1 cellular context compared by ENCODE assay signal in the genomic region with DNA sequence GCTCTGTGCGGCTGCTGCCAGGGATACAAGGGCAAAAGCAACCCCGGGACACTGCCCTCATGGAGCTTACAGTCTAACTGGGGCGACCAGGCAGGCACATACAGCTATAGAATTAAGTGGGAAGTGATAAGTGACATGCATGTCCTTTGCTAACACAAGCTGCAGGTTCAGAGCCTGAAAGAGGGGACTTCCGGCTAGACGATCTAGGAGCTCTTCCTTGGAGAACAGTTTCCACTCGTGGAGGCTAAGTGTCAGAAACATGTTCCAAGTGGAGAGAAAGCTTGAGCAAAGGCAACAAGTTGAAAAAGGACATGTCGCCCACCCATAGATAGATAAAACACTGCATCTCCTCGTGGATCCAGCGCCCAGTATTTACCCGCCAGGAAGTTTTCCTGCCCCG.
TF ChIP-seq lines count a peak whose summit lies in the region.

No MANE protein-coding gene starts in this region.

TF ChIP-seq in A549, 52 proteins besides CTCF, POLR2A, EP300 and RAD21:
- TF ChIP-seq, protein P1, sequence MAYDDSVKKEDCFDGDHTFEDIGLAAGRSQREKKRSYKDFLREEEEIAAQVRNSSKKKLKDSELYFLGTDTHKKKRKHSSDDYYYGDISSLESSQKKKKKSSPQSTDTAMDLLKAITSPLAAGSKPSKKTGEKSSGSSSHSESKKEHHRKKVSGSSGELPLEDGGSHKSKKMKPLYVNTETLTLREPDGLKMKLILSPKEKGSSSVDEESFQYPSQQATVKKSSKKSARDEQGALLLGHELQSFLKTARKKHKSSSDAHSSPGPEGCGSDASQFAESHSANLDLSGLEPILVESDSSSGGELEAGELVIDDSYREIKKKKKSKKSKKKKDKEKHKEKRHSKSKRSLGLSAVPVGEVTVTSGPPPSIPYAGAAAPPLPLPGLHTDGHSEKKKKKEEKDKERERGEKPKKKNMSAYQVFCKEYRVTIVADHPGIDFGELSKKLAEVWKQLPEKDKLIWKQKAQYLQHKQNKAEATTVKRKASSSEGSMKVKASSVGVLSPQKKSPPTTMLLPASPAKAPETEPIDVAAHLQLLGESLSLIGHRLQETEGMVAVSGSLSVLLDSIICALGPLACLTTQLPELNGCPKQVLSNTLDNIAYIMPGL (CRISPR knock-in tag; IDR thresholded peaks at IDR 0.05; ENCODE audit: borderline replicate concordance), result no peak
- TF ChIP-seq CHD2 (IDR thresholded peaks at IDR 0.05; ENCODE audit: low read length, partially characterized antibody) (no peak), CBX2 (IDR thresholded peaks at IDR 0.05; ENCODE audit: borderline replicate concordance, low read depth) (no peak), KDM1A (IDR thresholded peaks at IDR 0.05; ENCODE audit: low read depth) (no peak), SMC3 (IDR thresholded peaks at IDR 0.05) (no peak)
